Comparison of ENCODE assay signal across 1 cellular context in genomic region chr18:57772387-57772799, GRCh38.
TF ChIP-seq lines count a peak whose summit lies in the region.

No MANE protein-coding gene starts in this region.

TF ChIP-seq in HepG2, 621 proteins besides CTCF, POLR2A, EP300 and RAD21 (continued from another document and continues in another):
- TF ChIP-seq PBX2 (CRISPR knock-in tag; IDR thresholded peaks at IDR 0.05) (no peak), ZNF460 (CRISPR knock-in tag; IDR thresholded peaks at IDR 0.05; ENCODE audit: borderline replicate concordance) (no peak; the same call in 1 of the 2 replicates), ZNF431 (CRISPR knock-in tag; IDR thresholded peaks at IDR 0.05; ENCODE audit: borderline replicate concordance, low read depth) (no peak), ZNF672 (CRISPR knock-in tag; IDR thresholded peaks at IDR 0.05) (no peak), CREB1 (IDR thresholded peaks at IDR 0.05) (no peak), CREB1 (CRISPR knock-in tag; IDR thresholded peaks at IDR 0.05) (no peak), CBX2 (IDR thresholded peaks at IDR 0.05; ENCODE audit: low read depth, low read length) (no peak), CBX2 (CRISPR knock-in tag; IDR thresholded peaks at IDR 0.05; ENCODE audit: low read depth) (no peak), SP1 (IDR thresholded peaks at IDR 0.05) (no peak), SP1 (CRISPR knock-in tag; IDR thresholded peaks at IDR 0.05) (no peak), SMAD9 (CRISPR knock-in tag; IDR thresholded peaks at IDR 0.05) (no peak), KLF13 (CRISPR knock-in tag; IDR thresholded peaks at IDR 0.05) (no peak), SOX13 (IDR thresholded peaks at IDR 0.05) (no peak), SOX13 (CRISPR knock-in tag; conservative IDR thresholded peaks at IDR 0.05 in 1 of 2, IDR thresholded peaks at IDR 0.05 in 1 of 2) (peak in 1 of 2 experiments; percentile 76; a peak in 2 of 4 replicates), SNRNP70 (IDR thresholded peaks at IDR 0.05; ENCODE audit: low read depth, low read length) (no peak), MXD4 (CRISPR knock-in tag; IDR thresholded peaks at IDR 0.05) (peak; percentile 90), XRCC5 (optimal IDR thresholded peaks at IDR 0.05; ENCODE audit: low read length) (no peak), ZNF629 (CRISPR knock-in tag; conservative IDR thresholded peaks at IDR 0.05) (0 out of 2 replicates have a peak, but pooled peaks have one; percentile 38), ZNF33B (CRISPR knock-in tag; IDR thresholded peaks at IDR 0.05) (no peak), ZNF550 (CRISPR knock-in tag; IDR thresholded peaks at IDR 0.05; ENCODE audit: borderline replicate concordance) (no peak), ZBTB26 (CRISPR knock-in tag; IDR thresholded peaks at IDR 0.05; ENCODE audit: borderline replicate concordance) (peak; percentile 82; the same call in 1 of the 2 replicates), HDAC2 (CRISPR knock-in tag; IDR thresholded peaks at IDR 0.05) (peak; percentile 48; the same call in 1 of the 2 replicates), TBX2 (CRISPR knock-in tag; IDR thresholded peaks at IDR 0.05; ENCODE audit: borderline replicate concordance) (peak; percentile 40; the same call in 1 of the 2 replicates), ZBTB34 (CRISPR knock-in tag; IDR thresholded peaks at IDR 0.05) (0 out of 2 replicates have a peak, but pooled peaks have one; percentile 24), CC2D1A (CRISPR knock-in tag; IDR thresholded peaks at IDR 0.05) (no peak), SIN3A (IDR thresholded peaks at IDR 0.05; ENCODE audit: borderline replicate concordance, low read depth, low read length) (no peak), ZNF124 (CRISPR knock-in tag; IDR thresholded peaks at IDR 0.05) (no peak), ZFP36L2 (CRISPR knock-in tag; IDR thresholded peaks at IDR 0.05) (no peak), HMG20A (CRISPR knock-in tag; IDR thresholded peaks at IDR 0.05; ENCODE audit: borderline replicate concordance) (peak; percentile 73; the same call in 1 of the 2 replicates), GPN1 (CRISPR knock-in tag; IDR thresholded peaks at IDR 0.05; ENCODE audit: borderline replicate concordance) (no peak), ZBTB1 (CRISPR knock-in tag; IDR thresholded peaks at IDR 0.05; ENCODE audit: borderline replicate concordance) (no peak), HNRNPH1 (optimal IDR thresholded peaks at IDR 0.05; ENCODE audit: low read depth, low read length) (no peak), BORCS8-MEF2B (CRISPR knock-in tag; IDR thresholded peaks at IDR 0.05) (peak; percentile 73; the same call in 1 of the 2 replicates), ZNF230 (CRISPR knock-in tag; IDR thresholded peaks at IDR 0.05) (no peak), ATF7-NPFF (CRISPR knock-in tag; IDR thresholded peaks at IDR 0.05; ENCODE audit: low read depth) (no peak), ZZZ3 (CRISPR knock-in tag; IDR thresholded peaks at IDR 0.05; ENCODE audit: borderline replicate concordance) (no peak), ZNF354B (CRISPR knock-in tag; IDR thresholded peaks at IDR 0.05) (no peak), NCOA1 (CRISPR knock-in tag; IDR thresholded peaks at IDR 0.05) (peak; percentile 94), FOXK2 (IDR thresholded peaks at IDR 0.05) (no peak), ZFP90 (CRISPR knock-in tag; IDR thresholded peaks at IDR 0.05; ENCODE audit: borderline replicate concordance) (0 out of 2 replicates have a peak, but pooled peaks have one; percentile 66), IKZF4 (CRISPR knock-in tag; IDR thresholded peaks at IDR 0.05; ENCODE audit: borderline replicate concordance, low read depth, not compliant biosample characterization) (no peak), NONO (IDR thresholded peaks at IDR 0.05) (no peak), NONO (CRISPR knock-in tag; conservative IDR thresholded peaks at IDR 0.05) (no peak), ZNF496 (CRISPR knock-in tag; IDR thresholded peaks at IDR 0.05; ENCODE audit: insufficient replicate concordance) (no peak), NFKB2 (CRISPR knock-in tag; IDR thresholded peaks at IDR 0.05; ENCODE audit: borderline replicate concordance) (peak; percentile 77; the same call in 1 of the 2 replicates), ZNF282 (IDR thresholded peaks at IDR 0.05; ENCODE audit: partially characterized antibody) (no peak), CENPBD1 (CRISPR knock-in tag; IDR thresholded peaks at IDR 0.05; ENCODE audit: borderline replicate concordance, low read depth) (no peak), GATAD2A (CRISPR knock-in tag; IDR thresholded peaks at IDR 0.05) (peak; percentile 87), ZNF484 (CRISPR knock-in tag; IDR thresholded peaks at IDR 0.05; ENCODE audit: borderline replicate concordance, low read depth) (no peak), NFYB (CRISPR knock-in tag; IDR thresholded peaks at IDR 0.05) (0 out of 2 replicates have a peak, but pooled peaks have one; percentile 24), RORA (CRISPR knock-in tag; IDR thresholded peaks at IDR 0.05) (no peak), ZFP41 (CRISPR knock-in tag; IDR thresholded peaks at IDR 0.05; ENCODE audit: borderline replicate concordance) (no peak), KDM5A (IDR thresholded peaks at IDR 0.05; ENCODE audit: borderline replicate concordance, low read length) (no peak), HDAC6 (IDR thresholded peaks at IDR 0.05; ENCODE audit: low read depth, low read length) (no peak), RBM22 (optimal IDR thresholded peaks at IDR 0.05; ENCODE audit: low read length) (no peak), PHF8 (CRISPR knock-in tag; IDR thresholded peaks at IDR 0.05) (no peak), KAT7 (CRISPR knock-in tag; IDR thresholded peaks at IDR 0.05; ENCODE audit: borderline replicate concordance) (no peak), ZNF274 (CRISPR knock-in tag; IDR thresholded peaks at IDR 0.05) (peak; percentile 47; the same call in 1 of the 2 replicates), TIGD3 (CRISPR knock-in tag; IDR thresholded peaks at IDR 0.05; ENCODE audit: borderline replicate concordance) (no peak), ARNT (IDR thresholded peaks at IDR 0.05) (no peak), ZBTB33 (CRISPR knock-in tag; IDR thresholded peaks at IDR 0.05) (peak; percentile 83), YEATS4 (CRISPR knock-in tag; IDR thresholded peaks at IDR 0.05; ENCODE audit: borderline replicate concordance) (peak; percentile 87), ZBTB20 (CRISPR knock-in tag; IDR thresholded peaks at IDR 0.05; ENCODE audit: borderline replicate concordance, low read depth) (peak; percentile 92; the same call in 1 of the 2 replicates), ZNF10 (CRISPR knock-in tag; IDR thresholded peaks at IDR 0.05; ENCODE audit: borderline replicate concordance, low read depth) (no peak)
- TF ChIP-seq, protein P1, sequence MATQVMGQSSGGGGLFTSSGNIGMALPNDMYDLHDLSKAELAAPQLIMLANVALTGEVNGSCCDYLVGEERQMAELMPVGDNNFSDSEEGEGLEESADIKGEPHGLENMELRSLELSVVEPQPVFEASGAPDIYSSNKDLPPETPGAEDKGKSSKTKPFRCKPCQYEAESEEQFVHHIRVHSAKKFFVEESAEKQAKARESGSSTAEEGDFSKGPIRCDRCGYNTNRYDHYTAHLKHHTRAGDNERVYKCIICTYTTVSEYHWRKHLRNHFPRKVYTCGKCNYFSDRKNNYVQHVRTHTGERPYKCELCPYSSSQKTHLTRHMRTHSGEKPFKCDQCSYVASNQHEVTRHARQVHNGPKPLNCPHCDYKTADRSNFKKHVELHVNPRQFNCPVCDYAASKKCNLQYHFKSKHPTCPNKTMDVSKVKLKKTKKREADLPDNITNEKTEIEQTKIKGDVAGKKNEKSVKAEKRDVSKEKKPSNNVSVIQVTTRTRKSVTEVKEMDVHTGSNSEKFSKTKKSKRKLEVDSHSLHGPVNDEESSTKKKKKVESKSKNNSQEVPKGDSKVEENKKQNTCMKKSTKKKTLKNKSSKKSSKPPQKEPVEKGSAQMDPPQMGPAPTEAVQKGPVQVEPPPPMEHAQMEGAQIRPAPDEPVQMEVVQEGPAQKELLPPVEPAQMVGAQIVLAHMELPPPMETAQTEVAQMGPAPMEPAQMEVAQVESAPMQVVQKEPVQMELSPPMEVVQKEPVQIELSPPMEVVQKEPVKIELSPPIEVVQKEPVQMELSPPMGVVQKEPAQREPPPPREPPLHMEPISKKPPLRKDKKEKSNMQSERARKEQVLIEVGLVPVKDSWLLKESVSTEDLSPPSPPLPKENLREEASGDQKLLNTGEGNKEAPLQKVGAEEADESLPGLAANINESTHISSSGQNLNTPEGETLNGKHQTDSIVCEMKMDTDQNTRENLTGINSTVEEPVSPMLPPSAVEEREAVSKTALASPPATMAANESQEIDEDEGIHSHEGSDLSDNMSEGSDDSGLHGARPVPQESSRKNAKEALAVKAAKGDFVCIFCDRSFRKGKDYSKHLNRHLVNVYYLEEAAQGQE (IDR thresholded peaks at IDR 0.05; ENCODE audit: borderline replicate concordance in 1 of 2, low read depth in 1 of 2, low read length in 2 of 2): peak in 1 of 2 experiments; percentile 15; a peak in 1 of 4 replicates
- TF ChIP-seq, protein P2, sequence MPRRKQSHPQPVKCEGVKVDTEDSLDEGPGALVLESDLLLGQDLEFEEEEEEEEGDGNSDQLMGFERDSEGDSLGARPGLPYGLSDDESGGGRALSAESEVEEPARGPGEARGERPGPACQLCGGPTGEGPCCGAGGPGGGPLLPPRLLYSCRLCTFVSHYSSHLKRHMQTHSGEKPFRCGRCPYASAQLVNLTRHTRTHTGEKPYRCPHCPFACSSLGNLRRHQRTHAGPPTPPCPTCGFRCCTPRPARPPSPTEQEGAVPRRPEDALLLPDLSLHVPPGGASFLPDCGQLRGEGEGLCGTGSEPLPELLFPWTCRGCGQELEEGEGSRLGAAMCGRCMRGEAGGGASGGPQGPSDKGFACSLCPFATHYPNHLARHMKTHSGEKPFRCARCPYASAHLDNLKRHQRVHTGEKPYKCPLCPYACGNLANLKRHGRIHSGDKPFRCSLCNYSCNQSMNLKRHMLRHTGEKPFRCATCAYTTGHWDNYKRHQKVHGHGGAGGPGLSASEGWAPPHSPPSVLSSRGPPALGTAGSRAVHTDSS (CRISPR knock-in tag; conservative IDR thresholded peaks at IDR 0.05): no peak
- TF ChIP-seq, protein P3, sequence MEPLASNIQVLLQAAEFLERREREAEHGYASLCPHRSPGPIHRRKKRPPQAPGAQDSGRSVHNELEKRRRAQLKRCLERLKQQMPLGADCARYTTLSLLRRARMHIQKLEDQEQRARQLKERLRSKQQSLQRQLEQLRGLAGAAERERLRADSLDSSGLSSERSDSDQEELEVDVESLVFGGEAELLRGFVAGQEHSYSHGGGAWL (CRISPR knock-in tag; IDR thresholded peaks at IDR 0.05): peak; percentile 46; the same call in 1 of the 2 replicates
